ENCODE assay signal across 1 cellular context in the genomic region with DNA sequence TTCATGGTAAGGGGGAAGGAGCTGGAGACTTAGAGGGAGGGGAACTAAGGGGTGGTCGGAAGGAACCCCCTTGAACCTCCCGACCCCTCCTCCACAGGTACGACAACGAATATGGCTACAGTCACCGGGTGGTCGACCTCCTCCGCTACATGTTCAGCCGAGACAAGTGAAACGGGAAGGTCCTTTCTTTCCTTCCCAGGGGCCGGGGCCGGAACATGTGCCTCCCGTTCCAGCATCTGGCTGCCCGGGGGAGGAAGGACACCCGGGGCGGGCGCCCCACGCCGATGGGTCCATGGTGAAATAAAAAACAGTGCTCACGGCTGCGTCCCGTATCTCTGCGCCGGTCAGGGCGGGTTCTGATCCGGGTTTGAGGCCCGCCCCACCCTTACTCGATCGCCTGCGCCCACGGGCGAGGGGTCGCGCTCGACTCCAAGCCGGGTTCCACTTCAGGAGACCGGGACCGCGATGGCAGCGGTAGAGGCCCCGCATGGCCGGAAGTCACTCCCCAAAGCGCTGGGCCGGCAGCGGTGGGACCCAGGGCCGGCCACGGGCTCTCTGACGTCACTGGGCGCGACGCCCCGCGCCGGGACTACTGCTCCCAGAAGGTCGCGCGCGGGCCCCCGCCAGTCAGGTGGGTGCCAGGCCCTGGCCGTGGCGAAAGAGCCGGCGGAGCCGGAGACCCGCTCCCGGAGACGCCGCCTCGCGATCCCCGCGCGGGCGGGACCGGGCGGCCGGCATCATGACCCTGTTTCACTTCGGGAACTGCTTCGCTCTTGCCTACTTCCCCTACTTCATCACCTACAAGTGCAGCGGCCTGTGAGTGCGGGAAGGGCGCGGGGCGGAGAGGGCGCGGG.
TF ChIP-seq lines count a peak whose summit lies in the region.

A gene with protein sequence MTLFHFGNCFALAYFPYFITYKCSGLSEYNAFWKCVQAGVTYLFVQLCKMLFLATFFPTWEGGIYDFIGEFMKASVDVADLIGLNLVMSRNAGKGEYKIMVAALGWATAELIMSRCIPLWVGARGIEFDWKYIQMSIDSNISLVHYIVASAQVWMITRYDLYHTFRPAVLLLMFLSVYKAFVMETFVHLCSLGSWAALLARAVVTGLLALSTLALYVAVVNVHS (plus strand): TSS at position 626 of the 854 bp plus-strand sequence. CDS start 114 bp downstream, at position 740.

TF ChIP-seq in K562, 482 proteins besides CTCF, POLR2A, EP300 and RAD21 (continued from another document):
- TF ChIP-seq CTBP1 (IDR thresholded peaks at IDR 0.05; ENCODE audit: borderline replicate concordance) (peak; percentile 38; the same call in 1 of the 2 replicates), ILF3 (IDR thresholded peaks at IDR 0.05; ENCODE audit: borderline replicate concordance) (no peak), XRCC4 (IDR thresholded peaks at IDR 0.05; ENCODE audit: extremely low read depth, insufficient read depth, insufficient read length) (no peak), TGIF2 (CRISPR knock-in tag; IDR thresholded peaks at IDR 0.05) (no peak), ZC3H11A (IDR thresholded peaks at IDR 0.05; ENCODE audit: low read depth, low read length) (no peak), ZNF263 (CRISPR knock-in tag; IDR thresholded peaks at IDR 0.05; ENCODE audit: borderline replicate concordance) (no peak), FOXA3 (CRISPR knock-in tag; conservative IDR thresholded peaks at IDR 0.05 in 1 of 2, IDR thresholded peaks at IDR 0.05 in 1 of 2) (0 out of 4 replicates have a peak, but pooled peaks of 1 of the 2 experiments have one; percentile 38), KLF6 (CRISPR knock-in tag; IDR thresholded peaks at IDR 0.05; ENCODE audit: borderline replicate concordance) (peak; percentile 22; the same call in 1 of the 2 replicates), YBX1 (IDR thresholded peaks at IDR 0.05) (no peak), ZBED1 (IDR thresholded peaks at IDR 0.05) (no peak), MTA1 (IDR thresholded peaks at IDR 0.05; ENCODE audit: borderline replicate concordance) (peak; percentile 97), NRF1 (conservative IDR thresholded peaks at IDR 0.05 in 1 of 2, IDR thresholded peaks at IDR 0.05 in 1 of 2) (peak; percentile 77 to 79), ZSCAN32 (CRISPR knock-in tag; IDR thresholded peaks at IDR 0.05) (no peak), U2AF1 (optimal IDR thresholded peaks at IDR 0.05; ENCODE audit: low read depth, low read length) (no peak), ZNF780A (CRISPR knock-in tag; IDR thresholded peaks at IDR 0.05) (no peak), NR2C1 (IDR thresholded peaks at IDR 0.05) (no peak), NR2C1 (tag; IDR thresholded peaks at IDR 0.05) (0 out of 2 replicates have a peak, but pooled peaks have one; percentile 42), HNRNPLL (IDR thresholded peaks at IDR 0.05; ENCODE audit: low read depth, low read length, poor library complexity, severe bottlenecking) (no peak), EHMT2 (IDR thresholded peaks at IDR 0.05) (no peak), ETV6 (IDR thresholded peaks at IDR 0.05; ENCODE audit: borderline replicate concordance in 1 of 2, low read depth in 2 of 2, low read length in 1 of 2) (no peak), ETV6 (CRISPR knock-in tag; IDR thresholded peaks at IDR 0.05; ENCODE audit: borderline replicate concordance) (no peak), SMAD4 (CRISPR knock-in tag; conservative IDR thresholded peaks at IDR 0.05) (peak; percentile 47; the same call in 1 of the 2 replicates), KLF10 (CRISPR knock-in tag; IDR thresholded peaks at IDR 0.05) (no peak), SMARCA5 (IDR thresholded peaks at IDR 0.05) (no peak), ZNF324 (CRISPR knock-in tag; IDR thresholded peaks at IDR 0.05) (no peak; the same call in 1 of the 2 replicates), HEY1 (CRISPR knock-in tag; IDR thresholded peaks at IDR 0.05; ENCODE audit: borderline replicate concordance) (no peak), ZC3H4 (CRISPR knock-in tag; IDR thresholded peaks at IDR 0.05; ENCODE audit: borderline replicate concordance) (no peak)
- TF ChIP-seq, protein P1, sequence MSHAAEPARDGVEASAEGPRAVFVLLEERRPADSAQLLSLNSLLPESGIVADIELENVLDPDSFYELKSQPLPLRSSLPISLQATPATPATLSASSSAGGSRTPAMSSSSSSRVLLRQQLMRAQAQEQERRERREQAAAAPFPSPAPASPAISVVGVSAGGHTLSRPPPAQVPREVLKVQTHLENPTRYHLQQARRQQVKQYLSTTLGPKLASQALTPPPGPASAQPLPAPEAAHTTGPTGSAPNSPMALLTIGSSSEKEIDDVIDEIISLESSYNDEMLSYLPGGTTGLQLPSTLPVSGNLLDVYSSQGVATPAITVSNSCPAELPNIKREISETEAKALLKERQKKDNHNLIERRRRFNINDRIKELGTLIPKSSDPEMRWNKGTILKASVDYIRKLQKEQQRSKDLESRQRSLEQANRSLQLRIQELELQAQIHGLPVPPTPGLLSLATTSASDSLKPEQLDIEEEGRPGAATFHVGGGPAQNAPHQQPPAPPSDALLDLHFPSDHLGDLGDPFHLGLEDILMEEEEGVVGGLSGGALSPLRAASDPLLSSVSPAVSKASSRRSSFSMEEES (CRISPR knock-in tag; IDR thresholded peaks at IDR 0.05), result no peak
- TF ChIP-seq, protein P2, sequence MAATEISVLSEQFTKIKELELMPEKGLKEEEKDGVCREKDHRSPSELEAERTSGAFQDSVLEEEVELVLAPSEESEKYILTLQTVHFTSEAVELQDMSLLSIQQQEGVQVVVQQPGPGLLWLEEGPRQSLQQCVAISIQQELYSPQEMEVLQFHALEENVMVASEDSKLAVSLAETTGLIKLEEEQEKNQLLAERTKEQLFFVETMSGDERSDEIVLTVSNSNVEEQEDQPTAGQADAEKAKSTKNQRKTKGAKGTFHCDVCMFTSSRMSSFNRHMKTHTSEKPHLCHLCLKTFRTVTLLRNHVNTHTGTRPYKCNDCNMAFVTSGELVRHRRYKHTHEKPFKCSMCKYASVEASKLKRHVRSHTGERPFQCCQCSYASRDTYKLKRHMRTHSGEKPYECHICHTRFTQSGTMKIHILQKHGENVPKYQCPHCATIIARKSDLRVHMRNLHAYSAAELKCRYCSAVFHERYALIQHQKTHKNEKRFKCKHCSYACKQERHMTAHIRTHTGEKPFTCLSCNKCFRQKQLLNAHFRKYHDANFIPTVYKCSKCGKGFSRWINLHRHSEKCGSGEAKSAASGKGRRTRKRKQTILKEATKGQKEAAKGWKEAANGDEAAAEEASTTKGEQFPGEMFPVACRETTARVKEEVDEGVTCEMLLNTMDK (IDR thresholded peaks at IDR 0.05; ENCODE audit: borderline replicate concordance, insufficient read depth, low read depth, low read length, poor library complexity, severe bottlenecking), result no peak
- TF ChIP-seq, protein P3, sequence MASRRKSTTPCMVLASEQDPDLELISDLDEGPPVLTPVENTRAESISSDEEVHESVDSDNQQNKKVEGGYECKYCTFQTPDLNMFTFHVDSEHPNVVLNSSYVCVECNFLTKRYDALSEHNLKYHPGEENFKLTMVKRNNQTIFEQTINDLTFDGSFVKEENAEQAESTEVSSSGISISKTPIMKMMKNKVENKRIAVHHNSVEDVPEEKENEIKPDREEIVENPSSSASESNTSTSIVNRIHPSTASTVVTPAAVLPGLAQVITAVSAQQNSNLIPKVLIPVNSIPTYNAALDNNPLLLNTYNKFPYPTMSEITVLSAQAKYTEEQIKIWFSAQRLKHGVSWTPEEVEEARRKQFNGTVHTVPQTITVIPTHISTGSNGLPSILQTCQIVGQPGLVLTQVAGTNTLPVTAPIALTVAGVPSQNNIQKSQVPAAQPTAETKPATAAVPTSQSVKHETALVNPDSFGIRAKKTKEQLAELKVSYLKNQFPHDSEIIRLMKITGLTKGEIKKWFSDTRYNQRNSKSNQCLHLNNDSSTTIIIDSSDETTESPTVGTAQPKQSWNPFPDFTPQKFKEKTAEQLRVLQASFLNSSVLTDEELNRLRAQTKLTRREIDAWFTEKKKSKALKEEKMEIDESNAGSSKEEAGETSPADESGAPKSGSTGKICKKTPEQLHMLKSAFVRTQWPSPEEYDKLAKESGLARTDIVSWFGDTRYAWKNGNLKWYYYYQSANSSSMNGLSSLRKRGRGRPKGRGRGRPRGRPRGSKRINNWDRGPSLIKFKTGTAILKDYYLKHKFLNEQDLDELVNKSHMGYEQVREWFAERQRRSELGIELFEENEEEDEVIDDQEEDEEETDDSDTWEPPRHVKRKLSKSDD (conservative IDR thresholded peaks at IDR 0.05; ENCODE audit: low read length), result no peak
- TF ChIP-seq, protein P4, sequence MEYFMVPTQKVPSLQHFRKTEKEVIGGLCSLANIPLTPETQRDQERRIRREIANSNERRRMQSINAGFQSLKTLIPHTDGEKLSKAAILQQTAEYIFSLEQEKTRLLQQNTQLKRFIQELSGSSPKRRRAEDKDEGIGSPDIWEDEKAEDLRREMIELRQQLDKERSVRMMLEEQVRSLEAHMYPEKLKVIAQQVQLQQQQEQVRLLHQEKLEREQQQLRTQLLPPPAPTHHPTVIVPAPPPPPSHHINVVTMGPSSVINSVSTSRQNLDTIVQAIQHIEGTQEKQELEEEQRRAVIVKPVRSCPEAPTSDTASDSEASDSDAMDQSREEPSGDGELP (CRISPR knock-in tag; IDR thresholded peaks at IDR 0.05; ENCODE audit: borderline replicate concordance), result peak; percentile 86
